7 cellular contexts compared by ENCODE assay signal in genomic region chr10:98213740-98214139, GRCh38.
"Had no signal": no experiment of that assay in that cellular context is flagged by ENCODE, and none has a peak within 500 bp of the region (broad histone marks: within the 10 kb centered on the region; RNA-seq: fewer than 3 reads in every experiment).

No MANE protein-coding gene starts in this region.

- H3K4me1 Mint-ChIP-seq: H9 had no signal

- FAIRE-seq: HTR-8/SVneo, K562 had no signal

- H3K4me3 ChIP-seq: GM23248, K562 had no signal

- H3K9ac ChIP-seq: GM23248 had no signal

- DNase-seq: GM23248, GOT3, H9, HCEC 1CT, IMR-90 had no signal

- H3K4me3 Mint-ChIP-seq: H9 had no signal

- H3K27ac ChIP-seq: GM23248 had no signal

- ATAC-seq: K562 had no signal

- H3K27ac Mint-ChIP-seq: H9 had no signal

- H2AFZ ChIP-seq: GM23248 had no signal
